ENCODE assay signal across 1 cellular context in genomic region chr15:74788042-74788715, GRCh38.
TF ChIP-seq lines count a peak whose summit lies in the region.

No MANE protein-coding gene starts in this region.

TF ChIP-seq in IMR-90, 13 proteins besides CTCF, POLR2A, EP300 and RAD21:
- TF ChIP-seq SMC3 (IDR thresholded peaks at IDR 0.05; ENCODE audit: low read depth, low read length) = no peak
- TF ChIP-seq MAFK (IDR thresholded peaks at IDR 0.05; ENCODE audit: low read depth, low read length) = no peak
- no peak for TF ChIP-seq CEBPB (IDR thresholded peaks at IDR 0.05; ENCODE audit: low read depth, low read length)
- no peak for TF ChIP-seq RCOR1 (IDR thresholded peaks at IDR 0.05; ENCODE audit: insufficient replicate concordance, low read length)
- TF ChIP-seq RFX5 (IDR thresholded peaks at IDR 0.05; ENCODE audit: low read depth, low read length) = no peak
- TF ChIP-seq MXI1 (IDR thresholded peaks at IDR 0.05; ENCODE audit: borderline replicate concordance, low read depth, low read length) = no peak
- no peak for TF ChIP-seq ELK1 (IDR thresholded peaks at IDR 0.05; ENCODE audit: borderline replicate concordance, low read depth, low read length)
- no peak for TF ChIP-seq FOS (IDR thresholded peaks at IDR 0.05; ENCODE audit: low read depth, low read length)
- no peak for TF ChIP-seq CHD1 (IDR thresholded peaks at IDR 0.05; ENCODE audit: low read depth, low read length)
- no peak for TF ChIP-seq BHLHE40 (IDR thresholded peaks at IDR 0.05; ENCODE audit: low read depth, low read length)
- TF ChIP-seq USF2 (IDR thresholded peaks at IDR 0.05; ENCODE audit: low read depth, low read length) = no peak
- TF ChIP-seq MAZ (IDR thresholded peaks at IDR 0.05; ENCODE audit: borderline replicate concordance, low read depth, low read length) = no peak; the same call in 1 of the 2 replicates
- no peak for TF ChIP-seq NFE2L2 (IDR thresholded peaks at IDR 0.05; ENCODE audit: low read depth, low read length)
